Comparison of ENCODE assay signal across 8 cellular contexts in the genomic region with DNA sequence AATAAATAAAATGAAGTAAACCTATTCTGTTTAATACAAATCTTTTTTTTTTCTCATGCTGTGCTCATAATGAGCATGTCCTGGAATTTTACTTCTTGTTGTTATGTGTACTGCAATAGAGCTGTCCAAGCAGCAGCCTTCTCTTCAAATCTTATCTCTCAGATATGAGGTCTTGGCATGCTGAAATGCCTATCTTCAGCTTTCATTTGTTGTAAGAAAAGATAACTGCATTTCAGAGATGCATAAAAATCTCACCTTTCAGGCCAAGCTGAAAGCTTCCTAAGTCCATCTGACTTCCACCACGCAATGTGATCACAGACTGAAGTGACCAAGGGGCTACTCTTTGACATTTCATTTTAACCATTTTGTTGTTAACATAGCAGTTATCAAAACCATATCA. TPM values are rescaled to one million over a fixed set of nuclear protein-coding genes. Genes with fewer than 3 reads are reported as not detected.
"Had no signal": no experiment of that assay in that cellular context is flagged by ENCODE, and none has a peak within 500 bp of the region (broad histone marks: within the 10 kb centered on the region; RNA-seq: fewer than 3 reads in every experiment).

No MANE protein-coding gene starts in this region.

- ATAC-seq: HCT116, HepG2 had no signal

- H3K4me1 ChIP-seq: HAP-1 had no signal

- H3K4me3 ChIP-seq: HAP-1 had no signal

- DNase-seq: GOT3, H7, HFFc6 had no signal

- H3K27ac ChIP-seq: HL-60 had no signal

- H3K36me3 ChIP-seq: HAP-1 had no signal

- H3K9me3 ChIP-seq: HAP-1 had no signal

RNA-seq across cellular contexts. Expression of gene LRRC3B, which starts 43.4 kb away (rescaled TPM):
- polyA plus RNA-seq: HepG2, IgD-negative memory B cell had no signal
